1 cellular context compared by ENCODE assay signal in genomic region chr12:101051901-101052550, GRCh38.
TF ChIP-seq lines count a peak whose summit lies in the region.

No MANE protein-coding gene starts in this region.

TF ChIP-seq in HepG2, 621 proteins besides CTCF, POLR2A, EP300 and RAD21:
- peak; percentile 22; the same call in 1 of the 2 replicates for TF ChIP-seq NR2F6 (IDR thresholded peaks at IDR 0.05)
- TF ChIP-seq NR2F6 (CRISPR knock-in tag; IDR thresholded peaks at IDR 0.05) = peak; percentile 44; the same call in 1 of the 2 replicates
- TF ChIP-seq GLI4 (CRISPR knock-in tag; IDR thresholded peaks at IDR 0.05; ENCODE audit: borderline replicate concordance) = no peak
- TF ChIP-seq TEAD3 (CRISPR knock-in tag; optimal IDR thresholded peaks at IDR 0.05; ENCODE audit: borderline replicate concordance) = peak; percentile 52
- no peak for TF ChIP-seq ZNF350 (CRISPR knock-in tag; IDR thresholded peaks at IDR 0.05; ENCODE audit: borderline replicate concordance, low read depth)
- TF ChIP-seq KLF16 (CRISPR knock-in tag; IDR thresholded peaks at IDR 0.05) = no peak
- no peak for TF ChIP-seq ZFP1 (CRISPR knock-in tag; IDR thresholded peaks at IDR 0.05)
- TF ChIP-seq HNF4G (IDR thresholded peaks at IDR 0.05; ENCODE audit: borderline replicate concordance, low read depth, low read length) = peak; percentile 46; the same call in 1 of the 2 replicates
- no peak for TF ChIP-seq HNF4G (CRISPR knock-in tag; IDR thresholded peaks at IDR 0.05; ENCODE audit: borderline replicate concordance, low read depth)
- TF ChIP-seq JARID2 (CRISPR knock-in tag; IDR thresholded peaks at IDR 0.05; ENCODE audit: insufficient replicate concordance) = no peak
- peak; percentile 75 for TF ChIP-seq FOSL1 (CRISPR knock-in tag; IDR thresholded peaks at IDR 0.05; ENCODE audit: borderline replicate concordance)
- TF ChIP-seq, protein P1, sequence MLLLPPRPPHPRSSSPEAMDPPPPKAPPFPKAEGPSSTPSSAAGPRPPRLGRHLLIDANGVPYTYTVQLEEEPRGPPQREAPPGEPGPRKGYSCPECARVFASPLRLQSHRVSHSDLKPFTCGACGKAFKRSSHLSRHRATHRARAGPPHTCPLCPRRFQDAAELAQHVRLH (CRISPR knock-in tag; IDR thresholded peaks at IDR 0.05; ENCODE audit: borderline replicate concordance, low read depth) = no peak
- TF ChIP-seq JDP2 (CRISPR knock-in tag; IDR thresholded peaks at IDR 0.05; ENCODE audit: borderline replicate concordance) = no peak
- TF ChIP-seq PHF21A (CRISPR knock-in tag; IDR thresholded peaks at IDR 0.05) = peak; percentile 44; the same call in 1 of the 2 replicates
- no peak for TF ChIP-seq E2F2 (CRISPR knock-in tag; IDR thresholded peaks at IDR 0.05; ENCODE audit: borderline replicate concordance)
- TF ChIP-seq ATF3 (CRISPR knock-in tag; IDR thresholded peaks at IDR 0.05) = 0 out of 2 replicates have a peak, but pooled peaks have one; percentile 26
- TF ChIP-seq SOX5 (CRISPR knock-in tag; IDR thresholded peaks at IDR 0.05; ENCODE audit: borderline replicate concordance) = peak; percentile 26; the same call in 1 of the 2 replicates
- TF ChIP-seq ZBTB3 (CRISPR knock-in tag; IDR thresholded peaks at IDR 0.05; ENCODE audit: borderline replicate concordance, low read depth) = no peak
- TF ChIP-seq PAXIP1 (CRISPR knock-in tag; conservative IDR thresholded peaks at IDR 0.05) = peak; percentile 44; the same call in 1 of the 2 replicates
- no peak for TF ChIP-seq NR2C2 (CRISPR knock-in tag; IDR thresholded peaks at IDR 0.05; ENCODE audit: borderline replicate concordance)
- no peak for TF ChIP-seq ZNF782 (CRISPR knock-in tag; IDR thresholded peaks at IDR 0.05; ENCODE audit: borderline replicate concordance)
- no peak for TF ChIP-seq SOX6 (IDR thresholded peaks at IDR 0.05)
- 0 out of 2 replicates have a peak, but pooled peaks have one; percentile 11 for TF ChIP-seq SOX6 (CRISPR knock-in tag; IDR thresholded peaks at IDR 0.05)
- TF ChIP-seq NFATC3 (CRISPR knock-in tag; IDR thresholded peaks at IDR 0.05) = no peak
- peak; percentile 47; the same call in 1 of the 2 replicates for TF ChIP-seq NCOR1 (IDR thresholded peaks at IDR 0.05; ENCODE audit: borderline replicate concordance, low read length)
- peak; percentile 34; the same call in 1 of the 2 replicates for TF ChIP-seq GATAD2A (CRISPR knock-in tag; IDR thresholded peaks at IDR 0.05)
- TF ChIP-seq, protein P2, sequence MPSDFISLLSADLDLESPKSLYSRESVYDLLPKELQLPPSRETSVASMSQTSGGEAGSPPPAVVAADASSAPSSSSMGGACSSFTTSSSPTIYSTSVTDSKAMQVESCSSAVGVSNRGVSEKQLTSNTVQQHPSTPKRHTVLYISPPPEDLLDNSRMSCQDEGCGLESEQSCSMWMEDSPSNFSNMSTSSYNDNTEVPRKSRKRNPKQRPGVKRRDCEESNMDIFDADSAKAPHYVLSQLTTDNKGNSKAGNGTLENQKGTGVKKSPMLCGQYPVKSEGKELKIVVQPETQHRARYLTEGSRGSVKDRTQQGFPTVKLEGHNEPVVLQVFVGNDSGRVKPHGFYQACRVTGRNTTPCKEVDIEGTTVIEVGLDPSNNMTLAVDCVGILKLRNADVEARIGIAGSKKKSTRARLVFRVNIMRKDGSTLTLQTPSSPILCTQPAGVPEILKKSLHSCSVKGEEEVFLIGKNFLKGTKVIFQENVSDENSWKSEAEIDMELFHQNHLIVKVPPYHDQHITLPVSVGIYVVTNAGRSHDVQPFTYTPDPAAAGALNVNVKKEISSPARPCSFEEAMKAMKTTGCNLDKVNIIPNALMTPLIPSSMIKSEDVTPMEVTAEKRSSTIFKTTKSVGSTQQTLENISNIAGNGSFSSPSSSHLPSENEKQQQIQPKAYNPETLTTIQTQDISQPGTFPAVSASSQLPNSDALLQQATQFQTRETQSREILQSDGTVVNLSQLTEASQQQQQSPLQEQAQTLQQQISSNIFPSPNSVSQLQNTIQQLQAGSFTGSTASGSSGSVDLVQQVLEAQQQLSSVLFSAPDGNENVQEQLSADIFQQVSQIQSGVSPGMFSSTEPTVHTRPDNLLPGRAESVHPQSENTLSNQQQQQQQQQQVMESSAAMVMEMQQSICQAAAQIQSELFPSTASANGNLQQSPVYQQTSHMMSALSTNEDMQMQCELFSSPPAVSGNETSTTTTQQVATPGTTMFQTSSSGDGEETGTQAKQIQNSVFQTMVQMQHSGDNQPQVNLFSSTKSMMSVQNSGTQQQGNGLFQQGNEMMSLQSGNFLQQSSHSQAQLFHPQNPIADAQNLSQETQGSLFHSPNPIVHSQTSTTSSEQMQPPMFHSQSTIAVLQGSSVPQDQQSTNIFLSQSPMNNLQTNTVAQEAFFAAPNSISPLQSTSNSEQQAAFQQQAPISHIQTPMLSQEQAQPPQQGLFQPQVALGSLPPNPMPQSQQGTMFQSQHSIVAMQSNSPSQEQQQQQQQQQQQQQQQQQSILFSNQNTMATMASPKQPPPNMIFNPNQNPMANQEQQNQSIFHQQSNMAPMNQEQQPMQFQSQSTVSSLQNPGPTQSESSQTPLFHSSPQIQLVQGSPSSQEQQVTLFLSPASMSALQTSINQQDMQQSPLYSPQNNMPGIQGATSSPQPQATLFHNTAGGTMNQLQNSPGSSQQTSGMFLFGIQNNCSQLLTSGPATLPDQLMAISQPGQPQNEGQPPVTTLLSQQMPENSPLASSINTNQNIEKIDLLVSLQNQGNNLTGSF (CRISPR knock-in tag; IDR thresholded peaks at IDR 0.05) = no peak
- peak; percentile 31 for TF ChIP-seq HNF4A (CRISPR knock-in tag; IDR thresholded peaks at IDR 0.05)
- TF ChIP-seq SP1 (IDR thresholded peaks at IDR 0.05) = no peak
- TF ChIP-seq SP1 (CRISPR knock-in tag; IDR thresholded peaks at IDR 0.05) = no peak
- peak; percentile 91 for TF ChIP-seq FOSL2 (CRISPR knock-in tag; IDR thresholded peaks at IDR 0.05)
- TF ChIP-seq ZNF660 (CRISPR knock-in tag; IDR thresholded peaks at IDR 0.05; ENCODE audit: borderline replicate concordance, low read depth) = no peak
- TF ChIP-seq TCF7L2 (IDR thresholded peaks at IDR 0.05; ENCODE audit: low read depth, low read length) = no peak
- TF ChIP-seq SAP130 (CRISPR knock-in tag; IDR thresholded peaks at IDR 0.05; ENCODE audit: low read depth) = peak; percentile 10; the same call in 1 of the 2 replicates
- no peak for TF ChIP-seq RARA (CRISPR knock-in tag; IDR thresholded peaks at IDR 0.05)
- TF ChIP-seq NFE2L1 (CRISPR knock-in tag; IDR thresholded peaks at IDR 0.05; ENCODE audit: borderline replicate concordance) = no peak
- TF ChIP-seq SYNCRIP (IDR thresholded peaks at IDR 0.05; ENCODE audit: insufficient read depth, low read depth, low read length) = no peak
- 0 out of 2 replicates have a peak, but pooled peaks have one; percentile 34 for TF ChIP-seq JUND (CRISPR knock-in tag; IDR thresholded peaks at IDR 0.05)
- TF ChIP-seq, protein P3, sequence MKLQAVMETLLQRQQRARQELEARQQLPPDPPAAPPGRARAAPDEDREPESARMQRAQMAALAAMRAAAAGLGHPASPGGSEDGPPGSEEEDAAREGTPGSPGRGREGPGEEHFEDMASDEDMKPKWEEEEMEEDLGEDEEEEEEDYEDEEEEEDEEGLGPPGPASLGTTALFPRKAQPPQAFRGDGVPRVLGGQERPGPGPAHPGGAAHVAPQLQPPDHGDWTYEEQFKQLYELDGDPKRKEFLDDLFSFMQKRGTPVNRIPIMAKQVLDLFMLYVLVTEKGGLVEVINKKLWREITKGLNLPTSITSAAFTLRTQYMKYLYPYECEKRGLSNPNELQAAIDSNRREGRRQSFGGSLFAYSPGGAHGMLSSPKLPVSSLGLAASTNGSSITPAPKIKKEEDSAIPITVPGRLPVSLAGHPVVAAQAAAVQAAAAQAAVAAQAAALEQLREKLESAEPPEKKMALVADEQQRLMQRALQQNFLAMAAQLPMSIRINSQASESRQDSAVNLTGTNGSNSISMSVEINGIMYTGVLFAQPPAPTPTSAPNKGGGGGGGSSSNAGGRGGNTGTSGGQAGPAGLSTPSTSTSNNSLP (IDR thresholded peaks at IDR 0.05; ENCODE audit: low read depth, low read length) = peak; percentile 36; the same call in 1 of the 2 replicates
- TF ChIP-seq MED1 (CRISPR knock-in tag; IDR thresholded peaks at IDR 0.05) = no peak
- TF ChIP-seq ZNF33A (CRISPR knock-in tag; IDR thresholded peaks at IDR 0.05; ENCODE audit: borderline replicate concordance) = no peak
- TF ChIP-seq ARID5B (CRISPR knock-in tag; IDR thresholded peaks at IDR 0.05) = peak; percentile 71; the same call in 1 of the 2 replicates
- TF ChIP-seq ZNF549 (CRISPR knock-in tag; IDR thresholded peaks at IDR 0.05) = no peak
- TF ChIP-seq, protein P4, sequence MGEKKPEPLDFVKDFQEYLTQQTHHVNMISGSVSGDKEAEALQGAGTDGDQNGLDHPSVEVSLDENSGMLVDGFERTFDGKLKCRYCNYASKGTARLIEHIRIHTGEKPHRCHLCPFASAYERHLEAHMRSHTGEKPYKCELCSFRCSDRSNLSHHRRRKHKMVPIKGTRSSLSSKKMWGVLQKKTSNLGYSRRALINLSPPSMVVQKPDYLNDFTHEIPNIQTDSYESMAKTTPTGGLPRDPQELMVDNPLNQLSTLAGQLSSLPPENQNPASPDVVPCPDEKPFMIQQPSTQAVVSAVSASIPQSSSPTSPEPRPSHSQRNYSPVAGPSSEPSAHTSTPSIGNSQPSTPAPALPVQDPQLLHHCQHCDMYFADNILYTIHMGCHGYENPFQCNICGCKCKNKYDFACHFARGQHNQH (CRISPR knock-in tag; IDR thresholded peaks at IDR 0.05) = 0 out of 2 replicates have a peak, but pooled peaks have one; percentile 31
- TF ChIP-seq PAF1 (CRISPR knock-in tag; IDR thresholded peaks at IDR 0.05) = no peak
- TF ChIP-seq ZNF180 (CRISPR knock-in tag; IDR thresholded peaks at IDR 0.05; ENCODE audit: borderline replicate concordance, low read depth) = no peak
- TF ChIP-seq ZBTB25 (CRISPR knock-in tag; IDR thresholded peaks at IDR 0.05) = no peak
- 0 out of 2 replicates have a peak, but pooled peaks have one; percentile 38 for TF ChIP-seq ZNF878 (CRISPR knock-in tag; IDR thresholded peaks at IDR 0.05)
